In genomic region chr1:182668633-182669032, GRCh38 we compare ENCODE assay signal across 18 cellular contexts. TPM values are rescaled to one million over a fixed set of nuclear protein-coding genes. Genes with fewer than 3 reads are reported as not detected.
DNase-seq lines count a peak whose midpoint lies in the region; ATAC-seq and TF ChIP-seq lines count a peak whose summit lies in the region.
"Had no signal": no experiment of that assay in that cellular context is flagged by ENCODE, and none has a peak within 500 bp of the region (broad histone marks: within the 10 kb centered on the region; RNA-seq: fewer than 3 reads in every experiment).

No MANE protein-coding gene starts in this region.

- no peak overlapping the region for H3K27ac Mint-ChIP-seq in activated CD4-positive, alpha-beta T cell treated with anti-CD3 and anti-CD28 coated beads, Interleukin-2, amount 10 ng/mL, durations not matched to agents 24 days and 14 days
- H3K27ac Mint-ChIP-seq: CD14-positive monocyte; CD8-positive, alpha-beta T cell had no signal

- H3K79me1 ChIP-seq in neuronal stem cell (ENCODE audit: low read depth, low read length): no peaks in the 10 kb centered on the region

- no peak for ATAC-seq in HG02798 (IDR thresholded peaks at IDR 0.05; ENCODE audit: poor library complexity, unreplicated experiment)
- ATAC-seq in GM19397 (IDR thresholded peaks at IDR 0.05; ENCODE audit: unreplicated experiment): no peak
- ATAC-seq: CD8-positive, alpha-beta T cell had no signal

- no peak for TF ChIP-seq CTCF in OCI-LY7 (conservative IDR thresholded peaks at IDR 0.05; ENCODE audit: low read length)

- no TSS peak for BruUV-seq in OCI-LY7 (replicated peaks; lab: Mats Ljungman, UMichigan)

- DNase-seq in DMS79 treated with DMSO at 0.1 percent for 48 hours (lab: John Stamatoyannopoulos, UW): peak; percentile 72
- DNase-seq in OCI-LY7 (ENCODE audit: low spot score): no peak
- DNase-seq in islet precursor cell: peak; percentile 72
- no peak for DNase-seq in neuronal stem cell (ENCODE audit: low spot score)
- DNase-seq in HuH-7 (ENCODE audit: low spot score): no peak
- no peak for DNase-seq in activated CD4-positive, alpha-beta T cell treated with anti-CD3 and anti-CD28 coated beads, Interleukin-2, amount 10 ng/mL, durations not matched to agents 24 days and 14 days
- DNase-seq: CD8-positive, alpha-beta T cell; COR-L47; GOT3; IMR-90; KBM-7 had no signal

- no peaks in the 10 kb centered on the region for H3K9me2 ChIP-seq in OCI-LY7 (ENCODE audit: insufficient read depth, low read length)

- H4K8ac ChIP-seq in neuronal stem cell (ENCODE audit: low read depth, low read length): no peak overlapping the region

- H3K9me3 ChIP-seq in OCI-LY7 (ENCODE audit: low read length) (no peaks in the 10 kb centered on the region), neuronal stem cell (replicated peaks in 1 of 2; ENCODE audit: control insufficient read depth in 2 of 2, insufficient read depth in 1 of 2, low read depth in 1 of 2, low read length in 2 of 2) (no peaks in the 10 kb centered on the region)
- H3K9me3 ChIP-seq: HAP-1 had no signal

- H2BK12ac ChIP-seq in neuronal stem cell (ENCODE audit: low read length): no peak overlapping the region

- no peak overlapping the region for H3K4me3 Mint-ChIP-seq in activated CD4-positive, alpha-beta T cell treated with anti-CD3 and anti-CD28 coated beads, Interleukin-2, amount 10 ng/mL, durations not matched to agents 24 days and 14 days
- H3K4me3 Mint-ChIP-seq: CD14-positive monocyte; CD8-positive, alpha-beta T cell had no signal

- H3K79me2 ChIP-seq in OCI-LY7 (ENCODE audit: insufficient read depth, low read depth, low read length): no peaks in the 10 kb centered on the region

- no CpG with 5 or more reads among the region's 11 CpGs for WGBS in neuronal stem cell (ENCODE audit: extremely low coverage in 2 of 2, insufficient read length in 2 of 2, insufficient replicate concordance in 1 of 2), 2 donors

- H4K91ac ChIP-seq in neuronal stem cell (ENCODE audit: low read depth, low read length, poor library complexity): no peak overlapping the region

- H3K4me1 Mint-ChIP-seq in activated CD4-positive, alpha-beta T cell treated with anti-CD3 and anti-CD28 coated beads, Interleukin-2, amount 10 ng/mL, durations not matched to agents 24 days and 14 days: no peaks in the 10 kb centered on the region
- H3K4me1 Mint-ChIP-seq: CD14-positive monocyte had no signal

- POLR2A ChIA-PET in OCI-LY7 (lab: Charles Lee): interaction anchor here (1.0 to 3.7 kb wide), 4 partner anchors 13 to 44 kb away, joined by 3 to 32 read pairs (median 4); no protein-coding TSS in a partner anchor

- no peak overlapping the region for H2BK5ac ChIP-seq in neuronal stem cell (ENCODE audit: low read length)

- no peak overlapping the region for H2BK15ac ChIP-seq in neuronal stem cell (ENCODE audit: low read length)

- H3K36me3 ChIP-seq in OCI-LY7 (ENCODE audit: insufficient read depth, low read length) (no peaks in the 10 kb centered on the region), neuronal stem cell (replicated peaks in 1 of 2; ENCODE audit: control insufficient read depth in 2 of 2, insufficient read depth in 2 of 2, low read length in 2 of 2) (no peaks in the 10 kb centered on the region)
- H3K36me3 ChIP-seq: HAP-1 had no signal

- H3K4ac ChIP-seq in neuronal stem cell (ENCODE audit: low read length): no peak overlapping the region

- H3K36me3 Mint-ChIP-seq in activated CD4-positive, alpha-beta T cell treated with anti-CD3 and anti-CD28 coated beads, Interleukin-2, amount 10 ng/mL, durations not matched to agents 24 days and 14 days (ENCODE audit: low read depth): no peaks in the 10 kb centered on the region
- H3K36me3 Mint-ChIP-seq: CD14-positive monocyte; CD8-positive, alpha-beta T cell had no signal

- peak overlapping the region; percentile 3 for H3K23ac ChIP-seq in neuronal stem cell (ENCODE audit: low read depth, low read length, poor library complexity)

- no peak overlapping the region for H3K4me3 ChIP-seq in OCI-LY7 (ENCODE audit: low read depth, low read length, poor library complexity, severe bottlenecking)
- no peak overlapping the region for H3K4me3 ChIP-seq in neuronal stem cell (ENCODE audit: low read length in 2 of 2)
- H3K4me3 ChIP-seq: HAP-1 had no signal

- H3K27me3 Mint-ChIP-seq in activated CD4-positive, alpha-beta T cell treated with anti-CD3 and anti-CD28 coated beads, Interleukin-2, amount 10 ng/mL, durations not matched to agents 24 days and 14 days: peaks cover 19% of the 10 kb centered on the region

- intact Hi-C loops in OCI-LY7 (cut with micrococcal nuclease; ENCODE audit: unreplicated experiment): no loop called here
- intact Hi-C loops in activated CD4-positive, alpha-beta T cell treated with anti-CD3 and anti-CD28 coated beads, Interleukin-2, amount 10 ng/mL, durations not matched to agents 24 days and 14 days (cut with micrococcal nuclease): no loop called here

- CTCF ChIA-PET in OCI-LY7 (lab: Charles Lee; ENCODE audit: unreplicated experiment): interaction anchor here (1.0 kb wide), 1 partner anchor 68 kb away, joined by 3 read pairs; no protein-coding TSS in a partner anchor

- no peaks in the 10 kb centered on the region for H4K20me1 ChIP-seq in OCI-LY7 (ENCODE audit: insufficient read depth, low read length)

- peaks cover 0 to 7% (median 0%) of the 10 kb centered on the region in 3 experiments for H3K27me3 ChIP-seq in neuronal stem cell (ENCODE audit: control insufficient read depth in 3 of 3, insufficient read depth in 3 of 3, low read depth in 1 of 3, low read length in 3 of 3)

- H2AFZ ChIP-seq in OCI-LY7 (ENCODE audit: low read length) (no peak overlapping the region), neuronal stem cell (ENCODE audit: low read length) (no peak overlapping the region)

- no peak overlapping the region for H2BK120ac ChIP-seq in neuronal stem cell (ENCODE audit: low read depth, low read length)

- no peak overlapping the region for H3K14ac ChIP-seq in neuronal stem cell (ENCODE audit: low read length)

- H3K4me2 ChIP-seq in OCI-LY7 (ENCODE audit: low read length) (0 out of 2 replicates have a peak overlapping the region, but pooled peaks have one; percentile 1), neuronal stem cell (ENCODE audit: insufficient read depth, low read length, poor library complexity, severe bottlenecking) (no peak overlapping the region)

- H3K4me1 ChIP-seq in OCI-LY7 (ENCODE audit: insufficient read depth, low read length, poor library complexity, severe bottlenecking): peaks cover 50% of the 10 kb centered on the region
- peaks cover 31 to 61% of the 10 kb centered on the region in 2 donors for H3K4me1 ChIP-seq in neuronal stem cell (ENCODE audit: control insufficient read depth in 2 of 2, insufficient read depth in 1 of 2, low read depth in 1 of 2, low read length in 2 of 2)
- H3K4me1 ChIP-seq: HAP-1 had no signal

- no peak overlapping the region for H2AK5ac ChIP-seq in neuronal stem cell (ENCODE audit: low read depth, low read length)

- H3K9me3 Mint-ChIP-seq in activated CD4-positive, alpha-beta T cell treated with anti-CD3 and anti-CD28 coated beads, Interleukin-2, amount 10 ng/mL, durations not matched to agents 24 days and 14 days: no peaks in the 10 kb centered on the region
- H3K9me3 Mint-ChIP-seq: CD8-positive, alpha-beta T cell had no signal

- no peak overlapping the region for H3K18ac ChIP-seq in neuronal stem cell (ENCODE audit: low read length)

- H3K9ac ChIP-seq in neuronal stem cell (ENCODE audit: low read depth, low read length, poor library complexity): no peak overlapping the region

- H3K27ac ChIP-seq in OCI-LY7 (ENCODE audit: low read depth, low read length, poor library complexity, severe bottlenecking): no peak overlapping the region
- no peak overlapping the region for H3K27ac ChIP-seq in neuronal stem cell (replicated peaks; ENCODE audit: low read length)

RNA-seq across cellular contexts. Expression of gene RGS8, which starts 15.8 kb away (rescaled TPM):
- total RNA-seq in OCI-LY7 (2014; rRNA removed; shearing (Covaris generic)): 0.10 TPM in 1 of 2 replicates, not detected in the other
- 0.31 and 1.2 TPM in 2 replicates for total RNA-seq in OCI-LY7 (2022)
- polyA plus RNA-seq in neuronal stem cell (2013, experiment 1 of 2): 0.56 TPM
- 0.50 TPM for polyA plus RNA-seq in neuronal stem cell (2013, experiment 2 of 2)
- total RNA-seq in activated CD4-positive, alpha-beta T cell treated with anti-CD3 and anti-CD28 coated beads, Interleukin-2, amount 10 ng/mL, durations not matched to agents 24 days and 14 days: not detected in 2 replicates
- total RNA-seq: A673; CD8-positive, alpha-beta T cell; Daoy; IMR-90 had no signal
- polyA plus RNA-seq: BJ, CD14-positive monocyte, IMR-90 had no signal

Comparison
In these comparisons a context has a peak if more than half of its experiments do, and no peak if none do; other contexts are left out.
1. DNase-seq: peak in DMS79 treated with DMSO at 0.1 percent for 48 hours (single experiment) and islet precursor cell (single experiment); none in OCI-LY7 (single experiment), neuronal stem cell (single experiment), HuH-7 (single experiment) and activated CD4-positive, alpha-beta T cell treated with anti-CD3 and anti-CD28 coated beads, Interleukin-2, amount 10 ng/mL, durations not matched to agents 24 days and 14 days (single experiment).